19 cellular contexts compared by ENCODE assay signal in genomic region chr5:101904736-101905135, GRCh38.
DNase-seq lines count a peak whose midpoint lies in the region; ATAC-seq and TF ChIP-seq lines count a peak whose summit lies in the region.
"Had no signal": no experiment of that assay in that cellular context is flagged by ENCODE, and none has a peak within 500 bp of the region (broad histone marks: within the 10 kb centered on the region; RNA-seq: fewer than 3 reads in every experiment).

No MANE protein-coding gene starts in this region.

- CTCF ChIA-PET in HEK293T (lab: Yijun Ruan, JAX): interaction anchor here (0.7 kb wide), 1 partner anchor 56 kb away, joined by 3 read pairs; no protein-coding TSS in a partner anchor

- POLR2A ChIA-PET in HEK293T (lab: Yijun Ruan, JAX): no interaction called here

- in situ Hi-C loops in astrocyte of the spinal cord (cut with HindIII; ENCODE audit: low sequenced_read_pairs): no loop called here

- no peak for TF ChIP-seq CTCF in astrocyte of the spinal cord (IDR thresholded peaks at IDR 0.05; ENCODE audit: low read depth, low read length)
- TF ChIP-seq CTCF in fibroblast of the aortic adventitia (IDR thresholded peaks at IDR 0.05; ENCODE audit: insufficient read depth, low read length): no peak

- no peak overlapping the region for H3K9ac ChIP-seq in neuronal stem cell (ENCODE audit: low read depth, low read length, poor library complexity)

- no peak overlapping the region for H3K4me2 ChIP-seq in neuronal stem cell (ENCODE audit: insufficient read depth, low read length, poor library complexity, severe bottlenecking)
- H3K4me2 ChIP-seq: A549 had no signal

- no peak overlapping the region for H2BK5ac ChIP-seq in neuronal stem cell (ENCODE audit: low read length)

- H3K79me1 ChIP-seq in neuronal stem cell (ENCODE audit: low read depth, low read length): no peaks in the 10 kb centered on the region

- H3K4ac ChIP-seq in neuronal stem cell (ENCODE audit: low read length): no peak overlapping the region

- no peak overlapping the region for H4K8ac ChIP-seq in neuronal stem cell (ENCODE audit: low read depth, low read length)

- H3K9me3 ChIP-seq in neuronal stem cell (replicated peaks in 1 of 2; ENCODE audit: control insufficient read depth in 2 of 2, insufficient read depth in 1 of 2, low read depth in 1 of 2, low read length in 2 of 2): no peaks in the 10 kb centered on the region
- H3K9me3 ChIP-seq: A549 had no signal

- H3K23ac ChIP-seq in neuronal stem cell (ENCODE audit: low read depth, low read length, poor library complexity): no peak overlapping the region

- peak overlapping the region; percentile 4 for H2AFZ ChIP-seq in neuronal stem cell (ENCODE audit: low read length)

- H3K27ac ChIP-seq in neuronal stem cell (replicated peaks; ENCODE audit: low read length): no peak overlapping the region
- H3K27ac ChIP-seq: A549, SK-N-MC had no signal

- H3K14ac ChIP-seq in neuronal stem cell (ENCODE audit: low read length): no peak overlapping the region

- H3K4me1 ChIP-seq in neuronal stem cell (ENCODE audit: control insufficient read depth in 2 of 2, insufficient read depth in 1 of 2, low read depth in 1 of 2, low read length in 2 of 2): peaks cover 3 to 9% of the 10 kb centered on the region in 2 donors
- H3K4me1 ChIP-seq: A549 had no signal

- H3K4me3 ChIP-seq in astrocyte of the spinal cord (ENCODE audit: low read depth, low read length) (no peak overlapping the region), fibroblast of the aortic adventitia (ENCODE audit: low read depth, low read length) (no peak overlapping the region), neuronal stem cell (ENCODE audit: low read length in 2 of 2) (no peak overlapping the region)
- H3K4me3 ChIP-seq: A549, SK-N-MC had no signal

- WGBS in neuronal stem cell (ENCODE audit: extremely low coverage in 2 of 2, insufficient read length in 2 of 2, insufficient replicate concordance in 1 of 2), 2 donors: no CpG with 5 or more reads among the region's 1 CpG

- H3K36me3 ChIP-seq in neuronal stem cell (replicated peaks in 1 of 2; ENCODE audit: control insufficient read depth in 2 of 2, insufficient read depth in 2 of 2, low read length in 2 of 2): no peaks in the 10 kb centered on the region

- H2BK15ac ChIP-seq in neuronal stem cell (ENCODE audit: low read length): no peak overlapping the region

- no peak for ATAC-seq in HG03457 (IDR thresholded peaks at IDR 0.05; ENCODE audit: unreplicated experiment)
- ATAC-seq: A549 had no signal

- H4K91ac ChIP-seq in neuronal stem cell (ENCODE audit: low read depth, low read length, poor library complexity): no peak overlapping the region

- no peak overlapping the region for H2BK120ac ChIP-seq in neuronal stem cell (ENCODE audit: low read depth, low read length)

- H3K27me3 ChIP-seq in neuronal stem cell (ENCODE audit: control insufficient read depth in 3 of 3, insufficient read depth in 3 of 3, low read depth in 1 of 3, low read length in 3 of 3): no peaks in the 10 kb centered on the region

- H3K18ac ChIP-seq in neuronal stem cell (ENCODE audit: low read length): no peak overlapping the region

- DNase-seq in H4 (ENCODE audit: low spot score) (peak; percentile 43), astrocyte of the spinal cord (ENCODE audit: low read depth, low spot score) (peak; percentile 44), fibroblast of the aortic adventitia (ENCODE audit: low read depth) (peak; percentile 65), neuronal stem cell (ENCODE audit: low spot score) (no peak), HEK293T (ENCODE audit: extremely low spot score) (no peak), NOMO-1 (lab: John Stamatoyannopoulos, UW; ENCODE audit: unreplicated experiment in 2 of 2) (no peak), NCI-H187 treated with DMSO at 0.1 percent for 48 hours (lab: John Stamatoyannopoulos, UW) (no peak)
- DNase-seq: CD8-positive, alpha-beta memory T cell; DMS79; Kasumi-1; NCI-H1092 treated with DMSO at 0.1 percent for 48 hours; NCI-H146; NCI-H2107; NCI-H510A; NCI-H774; SHP77 had no signal

- H2BK12ac ChIP-seq in neuronal stem cell (ENCODE audit: low read length): no peak overlapping the region

- no peak overlapping the region for H2AK5ac ChIP-seq in neuronal stem cell (ENCODE audit: low read depth, low read length)

TF ChIP-seq in HEK293T, 16 proteins besides CTCF, POLR2A, EP300 and RAD21:
- no peak for TF ChIP-seq LEF1 (IDR thresholded peaks at IDR 0.05; ENCODE audit: borderline replicate concordance)

Comparison
In these comparisons a context has a peak if more than half of its experiments do, and no peak if none do; other contexts are left out.
1. DNase-seq: peak in H4 (single experiment), astrocyte of the spinal cord (single experiment) and fibroblast of the aortic adventitia (single experiment); none in neuronal stem cell (single experiment), HEK293T (single experiment), NOMO-1 (0 of 2) and NCI-H187 treated with DMSO at 0.1 percent for 48 hours (single experiment).